8 cellular contexts compared by ENCODE assay signal in the genomic region with DNA sequence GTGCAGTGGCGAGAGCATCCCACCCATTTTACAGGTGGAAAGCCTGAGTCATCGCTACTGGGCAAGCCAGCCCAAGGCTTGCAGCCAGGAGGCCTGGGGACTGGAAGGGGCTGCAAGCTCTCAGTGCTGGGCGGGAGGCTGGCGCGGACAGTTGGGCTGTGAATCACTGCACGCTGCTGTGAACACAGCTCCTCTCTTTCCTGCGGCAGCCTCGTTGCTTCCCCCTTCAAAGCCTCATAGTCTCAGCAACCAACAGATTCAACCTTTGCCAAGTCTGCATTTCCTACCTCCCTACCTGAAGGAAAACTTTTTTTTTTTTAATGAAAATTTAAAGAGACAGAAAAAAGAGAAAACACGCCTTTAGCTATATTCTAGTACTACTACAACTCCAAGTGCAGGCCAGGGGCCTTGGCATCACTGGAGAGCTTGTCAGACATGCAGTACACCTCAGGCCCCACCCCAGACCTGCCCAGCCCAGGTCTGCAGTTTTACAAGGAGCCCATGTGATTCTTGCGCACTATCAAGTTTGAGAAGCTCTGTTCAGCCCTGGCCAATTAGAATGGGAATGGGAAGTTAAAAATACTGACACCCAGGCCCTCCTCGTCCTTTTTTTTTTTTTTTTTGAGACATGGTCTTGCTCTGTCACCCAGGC.
A peak's percentile ranks its signal among the peaks of the same experiment; 100 is the strongest.
DNase-seq lines count a peak whose midpoint lies in the region; ATAC-seq and TF ChIP-seq lines count a peak whose summit lies in the region.

No MANE protein-coding gene starts in this region.

- no peaks in the 10 kb centered on the region for H3K9me3 ChIP-seq in SK-N-SH
- no peaks in the 10 kb centered on the region for H3K9me3 ChIP-seq in gastrocnemius medialis
- no peaks in the 10 kb centered on the region for H3K9me3 ChIP-seq in naive thymus-derived CD4-positive, alpha-beta T cell (ENCODE audit: control insufficient read depth in 2 of 3, low read length in 3 of 3)

- in situ Hi-C loops in gastrocnemius medialis (cut with MboI; ENCODE audit: low sequenced_read_pairs in 4 of 4) = loop anchor here in 1 of 4 donors (10.0 kb wide), 1 partner anchor 107 kb away; no protein-coding TSS in a partner anchor

- no peaks in the 10 kb centered on the region for H3K79me2 ChIP-seq in SK-N-SH (ENCODE audit: insufficient read depth)

- intact Hi-C loops in gastrocnemius medialis (cut with DNase I; ENCODE audit: low total_unique reads) = loop anchor here (2.0 kb wide), 1 partner anchor 45 kb away; no protein-coding TSS in a partner anchor
- intact Hi-C loops in naive thymus-derived CD4-positive, alpha-beta T cell (cut with micrococcal nuclease) = no loop called here

- WGBS in SK-N-SH (ENCODE audit: low lambda C conversion rate) = 31% methylated on average over 11 of the region's 11 CpGs

- H3K4me1 ChIP-seq in SK-N-SH (ENCODE audit: control insufficient read depth in 1 of 2, insufficient read depth in 2 of 2, low read depth in 1 of 2, low read length in 1 of 2) = peaks cover 15 to 19% of the 10 kb centered on the region in 2 experiments; a peak in 3 of 4 replicates
- peaks cover 16 to 17% of the 10 kb centered on the region in 2 donors for H3K4me1 ChIP-seq in gastrocnemius medialis
- H3K4me1 ChIP-seq in naive thymus-derived CD4-positive, alpha-beta T cell (ENCODE audit: control insufficient read depth in 2 of 2, insufficient read depth in 2 of 2, low read length in 2 of 2) = peaks cover 0 to 13% of the 10 kb centered on the region in 2 donors

- H3K4me1 Mint-ChIP-seq in glutamatergic neuron (ENCODE audit: low read depth, unreplicated experiment) = peaks cover 1% of the 10 kb centered on the region
- peaks cover 5 to 22% (median 13%) of the 10 kb centered on the region in 7 donors for H3K4me1 Mint-ChIP-seq in naive thymus-derived CD4-positive, alpha-beta T cell

- peak; percentile 51 for DNase-seq in ELF-1 (ENCODE audit: low read depth, low spot score)
- peak; percentile 44 for DNase-seq in SK-N-SH
- peak; percentile 32 for DNase-seq in fibroblast of peridontal ligament (ENCODE audit: extremely low read depth)
- DNase-seq in gastrocnemius medialis = no peak
- no peak for DNase-seq in NCI-H69 (lab: John Stamatoyannopoulos, UW)
- no peak for DNase-seq in glutamatergic neuron
- no peak for DNase-seq in naive thymus-derived CD4-positive, alpha-beta T cell

- H3K27me3 ChIP-seq in SK-N-SH (ENCODE audit: insufficient read depth) (no peaks in the 10 kb centered on the region), gastrocnemius medialis (no peaks in the 10 kb centered on the region)
- H3K27me3 ChIP-seq in naive thymus-derived CD4-positive, alpha-beta T cell (ENCODE audit: control insufficient read depth in 2 of 2, insufficient read depth in 2 of 2, low read length in 2 of 2) = no peaks in the 10 kb centered on the region

- no peak overlapping the region for H3K27ac Mint-ChIP-seq in glutamatergic neuron (ENCODE audit: unreplicated experiment)
- peak overlapping the region in 2 of 9 donors; percentile 23 to 42 for H3K27ac Mint-ChIP-seq in naive thymus-derived CD4-positive, alpha-beta T cell

- peak overlapping the region; percentile 66; the same call in 1 of the 2 replicates for H3K9ac ChIP-seq in SK-N-SH

- CTCF ChIA-PET in SK-N-SH (lab: Yijun Ruan, JAX) = interaction anchor here (0.6 to 1.7 kb wide), 5 partner anchors 13 to 528 kb away, joined by 3 to 4 read pairs (median 4); no protein-coding TSS in a partner anchor
- CTCF ChIA-PET in naive thymus-derived CD4-positive, alpha-beta T cell (lab: Charles Lee) = interaction anchor here (0.5 to 0.6 kb wide), 2 partner anchors 79 to 471 kb away, joined by 3 read pairs; no protein-coding TSS in a partner anchor

- H3K9me2 ChIP-seq in SK-N-SH = no peaks in the 10 kb centered on the region

- H3K4me3 ChIP-seq in SK-N-SH (ENCODE audit: low read depth in 2 of 2, low read length in 1 of 2) = peak overlapping the region in 1 of 2 experiments; percentile 35; a peak in 1 of 4 replicates
- no peak overlapping the region for H3K4me3 ChIP-seq in gastrocnemius medialis
- no peak overlapping the region for H3K4me3 ChIP-seq in naive thymus-derived CD4-positive, alpha-beta T cell (ENCODE audit: low read length)

- H3K36me3 ChIP-seq in SK-N-SH (replicated peaks in 1 of 2; ENCODE audit: control insufficient read depth in 1 of 2, insufficient read depth in 2 of 2, low read length in 1 of 2) = no peaks in the 10 kb centered on the region
- no peaks in the 10 kb centered on the region for H3K36me3 ChIP-seq in gastrocnemius medialis
- peaks cover 18 to 74% (median 20%) of the 10 kb centered on the region in 3 experiments for H3K36me3 ChIP-seq in naive thymus-derived CD4-positive, alpha-beta T cell (ENCODE audit: control insufficient read depth in 2 of 3, insufficient read depth in 3 of 3, low read length in 3 of 3)

- POLR2A ChIA-PET in SK-N-SH (lab: Yijun Ruan, JAX) = interaction anchor here (0.6 to 1.8 kb wide), 2 partner anchors 15 to 45 kb away, joined by 3 to 6 read pairs; no protein-coding TSS in a partner anchor
- POLR2A ChIA-PET in naive thymus-derived CD4-positive, alpha-beta T cell (lab: Charles Lee) = interaction anchor here (0.6 kb wide), 1 partner anchor 78 kb away, joined by 3 read pairs; no protein-coding TSS in a partner anchor

- no peaks in the 10 kb centered on the region for H3K36me3 Mint-ChIP-seq in glutamatergic neuron (ENCODE audit: unreplicated experiment)
- peaks cover 6 to 57% (median 37%) of the 10 kb centered on the region in 5 donors for H3K36me3 Mint-ChIP-seq in naive thymus-derived CD4-positive, alpha-beta T cell

- H3K27ac ChIP-seq in SK-N-SH (ENCODE audit: low read depth in 2 of 2, low read length in 1 of 2) (peak overlapping the region; percentile 87 to 98), gastrocnemius medialis (peak overlapping the region; percentile 71 to 81 (median 79))
- H3K27ac ChIP-seq in naive thymus-derived CD4-positive, alpha-beta T cell (ENCODE audit: low read depth, low read length) = no peak overlapping the region

- H4K20me1 ChIP-seq in SK-N-SH (ENCODE audit: insufficient read depth) = no peaks in the 10 kb centered on the region

- TF ChIP-seq CTCF in SK-N-SH (IDR thresholded peaks at IDR 0.05) = no peak
- no peak for TF ChIP-seq CTCF in gastrocnemius medialis (IDR thresholded peaks at IDR 0.05 in 4 of 5, conservative IDR thresholded peaks at IDR 0.05 in 1 of 5)
- TF ChIP-seq CTCF in glutamatergic neuron (IDR thresholded peaks at IDR 0.05; ENCODE audit: partially characterized antibody, unreplicated experiment) = no peak

- no peak overlapping the region for H2AFZ ChIP-seq in SK-N-SH (ENCODE audit: low read depth)

- TF ChIP-seq EP300 in SK-N-SH (IDR thresholded peaks at IDR 0.05; ENCODE audit: borderline replicate concordance in 1 of 2, low read depth in 1 of 2, low read length in 1 of 2) = peak in 1 of 2 experiments; percentile 54; a peak in 1 of 4 replicates

- TF ChIP-seq RAD21 in SK-N-SH (IDR thresholded peaks at IDR 0.05; ENCODE audit: low read length) = no peak

- no peak for TF ChIP-seq POLR2A in gastrocnemius medialis (IDR thresholded peaks at IDR 0.05)

- H3F3A ChIP-seq in SK-N-SH (replicated peaks; ENCODE audit: insufficient read depth) = peaks cover 14% of the 10 kb centered on the region

- ATAC-seq in gastrocnemius medialis (no peak), GM21723 (IDR thresholded peaks at IDR 0.05; ENCODE audit: unreplicated experiment) (no peak)
- ATAC-seq in naive thymus-derived CD4-positive, alpha-beta T cell = no peak

- H3K4me3 Mint-ChIP-seq in glutamatergic neuron (ENCODE audit: unreplicated experiment) = no peak overlapping the region
- no peak overlapping the region for H3K4me3 Mint-ChIP-seq in naive thymus-derived CD4-positive, alpha-beta T cell

- H3K9me3 Mint-ChIP-seq in glutamatergic neuron (ENCODE audit: unreplicated experiment) = no peaks in the 10 kb centered on the region
- H3K9me3 Mint-ChIP-seq in naive thymus-derived CD4-positive, alpha-beta T cell = no peaks in the 10 kb centered on the region

- H3K4me2 ChIP-seq in SK-N-SH = peak overlapping the region; percentile 74; the same call in 1 of the 2 replicates

- H3K27me3 Mint-ChIP-seq in glutamatergic neuron (ENCODE audit: unreplicated experiment) = peaks cover 2% of the 10 kb centered on the region
- no peaks in the 10 kb centered on the region for H3K27me3 Mint-ChIP-seq in naive thymus-derived CD4-positive, alpha-beta T cell

TF ChIP-seq in SK-N-SH, 30 proteins besides CTCF, POLR2A, EP300 and RAD21 (continues in another document):
- TF ChIP-seq EZH2phosphoT487 (IDR thresholded peaks at IDR 0.05; ENCODE audit: borderline replicate concordance, low read depth) = no peak
- TF ChIP-seq POLR2AphosphoS5 (IDR thresholded peaks at IDR 0.05; ENCODE audit: low read depth, low read length) = peak; percentile 51; the same call in 1 of the 2 replicates
- TF ChIP-seq PBX3 (IDR thresholded peaks at IDR 0.05) = peak; percentile 65
- peak; percentile 80 for TF ChIP-seq NFIC (IDR thresholded peaks at IDR 0.05; ENCODE audit: borderline replicate concordance)
- TF ChIP-seq, protein P1, sequence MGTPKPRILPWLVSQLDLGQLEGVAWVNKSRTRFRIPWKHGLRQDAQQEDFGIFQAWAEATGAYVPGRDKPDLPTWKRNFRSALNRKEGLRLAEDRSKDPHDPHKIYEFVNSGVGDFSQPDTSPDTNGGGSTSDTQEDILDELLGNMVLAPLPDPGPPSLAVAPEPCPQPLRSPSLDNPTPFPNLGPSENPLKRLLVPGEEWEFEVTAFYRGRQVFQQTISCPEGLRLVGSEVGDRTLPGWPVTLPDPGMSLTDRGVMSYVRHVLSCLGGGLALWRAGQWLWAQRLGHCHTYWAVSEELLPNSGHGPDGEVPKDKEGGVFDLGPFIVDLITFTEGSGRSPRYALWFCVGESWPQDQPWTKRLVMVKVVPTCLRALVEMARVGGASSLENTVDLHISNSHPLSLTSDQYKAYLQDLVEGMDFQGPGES (IDR thresholded peaks at IDR 0.05; ENCODE audit: low read depth, low read length) = no peak
- no peak for TF ChIP-seq CHD2 (IDR thresholded peaks at IDR 0.05; ENCODE audit: low read length, partially characterized antibody)
- no peak for TF ChIP-seq YY1 (IDR thresholded peaks at IDR 0.05; ENCODE audit: low read depth)
- no peak for TF ChIP-seq RFX5 (IDR thresholded peaks at IDR 0.05; ENCODE audit: low read length)

Comparison
In these comparisons a context has a peak if more than half of its experiments do, and no peak if none do; other contexts are left out.
1. DNase-seq: peak in ELF-1 (single experiment), SK-N-SH (single experiment) and fibroblast of peridontal ligament (single experiment); none in gastrocnemius medialis (0 of 2), NCI-H69 (single experiment), glutamatergic neuron (single experiment) and naive thymus-derived CD4-positive, alpha-beta T cell (0 of 9).